ENCODE assay signal across 10 cellular contexts in genomic region chr15:73873889-73874511, GRCh38. TPM values are rescaled to one million over a fixed set of nuclear protein-coding genes. Genes with fewer than 3 reads are reported as not detected.
DNase-seq lines count a peak whose midpoint lies in the region; ATAC-seq, FAIRE-seq and TF ChIP-seq lines count a peak whose summit lies in the region.
"Had no signal": no experiment of that assay in that cellular context is flagged by ENCODE, and none has a peak within 500 bp of the region (broad histone marks: within the 10 kb centered on the region; RNA-seq: fewer than 3 reads in every experiment).

No MANE protein-coding gene starts in this region.

- no peak overlapping the region for H3K4ac ChIP-seq in neuronal stem cell (ENCODE audit: low read length)

- intact Hi-C loops in activated CD4-positive, alpha-beta T cell treated with anti-CD3 and anti-CD28 coated beads for 36 hours (cut with DNase I, micrococcal nuclease): loop anchor here (1.0 to 5.0 kb wide), 5 partner anchors 33 to 91 kb away; partner anchors contain the start of gene LOXL1 (in 1 of the 2)

- H2AFZ ChIP-seq in SK-N-SH (ENCODE audit: low read depth): no peak overlapping the region
- H2AFZ ChIP-seq in neuronal stem cell (ENCODE audit: low read length): no peak overlapping the region

- no peak overlapping the region for H4K91ac ChIP-seq in neuronal stem cell (ENCODE audit: low read depth, low read length, poor library complexity)

- H2BK15ac ChIP-seq in neuronal stem cell (ENCODE audit: low read length): no peak overlapping the region

- in situ Hi-C loops in KBM-7 (cut with MboI; ENCODE audit: low pct_unique_long_range_greater_than_20kb, low sequenced_read_pairs): no loop called here

- peak; percentile 12 for FAIRE-seq in endometrium (lab: Jason Lieb, UNC)
- FAIRE-seq: colon had no signal

- TF ChIP-seq RAD21 in SK-N-SH (IDR thresholded peaks at IDR 0.05; ENCODE audit: low read length): peak; percentile 79

- H3K18ac ChIP-seq in neuronal stem cell (ENCODE audit: low read length): no peak overlapping the region

- no peaks in the 10 kb centered on the region for H3K9me3 Mint-ChIP-seq in activated CD4-positive, alpha-beta T cell treated with anti-CD3 and anti-CD28 coated beads for 36 hours (ENCODE audit: low read depth)

- no peaks in the 10 kb centered on the region for H3K4me1 ChIP-seq in SK-N-SH (ENCODE audit: control insufficient read depth in 1 of 2, insufficient read depth in 2 of 2, low read depth in 1 of 2, low read length in 1 of 2)
- H3K4me1 ChIP-seq in neuronal stem cell (ENCODE audit: control insufficient read depth in 2 of 2, insufficient read depth in 1 of 2, low read depth in 1 of 2, low read length in 2 of 2): no peaks in the 10 kb centered on the region

- no peak overlapping the region for H4K8ac ChIP-seq in neuronal stem cell (ENCODE audit: low read depth, low read length)

- CTCF ChIA-PET in activated CD4-positive, alpha-beta T cell treated with anti-CD3 and anti-CD28 coated beads for 36 hours (lab: Charles Lee): interaction anchor here (0.7 to 4.3 kb wide), 27 partner anchors 9 to 133 kb away, joined by 3 to 70 read pairs (median 4); partner anchors contain the start of gene LOXL1
- CTCF ChIA-PET in SK-N-SH (lab: Yijun Ruan, JAX): interaction anchor here (0.6 to 6.3 kb wide), 52 partner anchors 8 to 579 kb away, joined by 3 to 148 read pairs (median 4); partner anchors contain the start of genes LOXL1 and PML

- H2BK120ac ChIP-seq in neuronal stem cell (ENCODE audit: low read depth, low read length): no peak overlapping the region

- H2BK5ac ChIP-seq in neuronal stem cell (ENCODE audit: low read length): no peak overlapping the region

- no peak overlapping the region for H3K27ac Mint-ChIP-seq in activated CD4-positive, alpha-beta T cell treated with anti-CD3 and anti-CD28 coated beads for 36 hours

- POLR2A ChIA-PET in activated CD4-positive, alpha-beta T cell treated with anti-CD3 and anti-CD28 coated beads for 36 hours (lab: Charles Lee): no interaction called here
- POLR2A ChIA-PET in SK-N-SH (lab: Yijun Ruan, JAX): no interaction called here

- no peaks in the 10 kb centered on the region for H3K36me3 Mint-ChIP-seq in activated CD4-positive, alpha-beta T cell treated with anti-CD3 and anti-CD28 coated beads for 36 hours (ENCODE audit: low read depth)

- H3K79me1 ChIP-seq in neuronal stem cell (ENCODE audit: low read depth, low read length): no peaks in the 10 kb centered on the region

- peak; percentile 71 for TF ChIP-seq CTCF in SK-N-SH (IDR thresholded peaks at IDR 0.05)

- H3K79me2 ChIP-seq in SK-N-SH (ENCODE audit: insufficient read depth): no peaks in the 10 kb centered on the region

- no peaks in the 10 kb centered on the region for H3F3A ChIP-seq in SK-N-SH (replicated peaks; ENCODE audit: insufficient read depth)

- no peak overlapping the region for H3K4me3 Mint-ChIP-seq in activated CD4-positive, alpha-beta T cell treated with anti-CD3 and anti-CD28 coated beads for 36 hours

- no peak overlapping the region for H3K14ac ChIP-seq in neuronal stem cell (ENCODE audit: low read length)

- no peaks in the 10 kb centered on the region for H3K4me1 Mint-ChIP-seq in activated CD4-positive, alpha-beta T cell treated with anti-CD3 and anti-CD28 coated beads for 36 hours

- no peak for ATAC-seq in activated CD4-positive, alpha-beta T cell treated with anti-CD3 and anti-CD28 coated beads for 36 hours
- ATAC-seq in HG02852 (IDR thresholded peaks at IDR 0.05; ENCODE audit: unreplicated experiment) (no peak), GM19328 (IDR thresholded peaks at IDR 0.05; ENCODE audit: unreplicated experiment) (no peak)

- no peak overlapping the region for H3K4me2 ChIP-seq in SK-N-SH
- no peak overlapping the region for H3K4me2 ChIP-seq in neuronal stem cell (ENCODE audit: insufficient read depth, low read length, poor library complexity, severe bottlenecking)

- H3K27ac ChIP-seq in SK-N-SH (ENCODE audit: low read depth in 2 of 2, low read length in 1 of 2): no peak overlapping the region
- H3K27ac ChIP-seq in neuronal stem cell (replicated peaks; ENCODE audit: low read length): no peak overlapping the region

- H3K9ac ChIP-seq in SK-N-SH (no peak overlapping the region), neuronal stem cell (ENCODE audit: low read depth, low read length, poor library complexity) (peak overlapping the region; percentile 65)

- no peaks in the 10 kb centered on the region for H4K20me1 ChIP-seq in SK-N-SH (ENCODE audit: insufficient read depth)

- no peak overlapping the region for H3K23ac ChIP-seq in neuronal stem cell (ENCODE audit: low read depth, low read length, poor library complexity)

- DNase-seq in activated CD4-positive, alpha-beta T cell treated with anti-CD3 and anti-CD28 coated beads for 36 hours: peak; percentile 50
- no peak for DNase-seq in activated CD4-positive, alpha-beta T cell treated with anti-CD3 and anti-CD28 coated beads, Interleukin-2, amount 50 U/mL, for 1 hour
- peak; percentile 81 for DNase-seq in KBM-7
- DNase-seq in SK-N-SH: peak; percentile 55
- DNase-seq in neuronal stem cell (ENCODE audit: low spot score): peak; percentile 41

- H3K9me3 ChIP-seq in SK-N-SH (no peaks in the 10 kb centered on the region), neuronal stem cell (replicated peaks in 1 of 2; ENCODE audit: control insufficient read depth in 2 of 2, insufficient read depth in 1 of 2, low read depth in 1 of 2, low read length in 2 of 2) (no peaks in the 10 kb centered on the region)

- H3K27me3 Mint-ChIP-seq in activated CD4-positive, alpha-beta T cell treated with anti-CD3 and anti-CD28 coated beads for 36 hours: peaks cover 26% of the 10 kb centered on the region

- no peaks in the 10 kb centered on the region for H3K36me3 ChIP-seq in SK-N-SH (replicated peaks in 1 of 2; ENCODE audit: control insufficient read depth in 1 of 2, insufficient read depth in 2 of 2, low read length in 1 of 2)
- H3K36me3 ChIP-seq in neuronal stem cell (replicated peaks in 1 of 2; ENCODE audit: control insufficient read depth in 2 of 2, insufficient read depth in 2 of 2, low read length in 2 of 2): no peaks in the 10 kb centered on the region

- H3K27me3 ChIP-seq in SK-N-SH (ENCODE audit: insufficient read depth): no peaks in the 10 kb centered on the region; the same call in 1 of the 2 replicates
- peaks cover 0 to 18% (median 0%) of the 10 kb centered on the region in 3 experiments for H3K27me3 ChIP-seq in neuronal stem cell (ENCODE audit: control insufficient read depth in 3 of 3, insufficient read depth in 3 of 3, low read depth in 1 of 3, low read length in 3 of 3)

- H3K9me2 ChIP-seq in SK-N-SH: no peaks in the 10 kb centered on the region

- H2BK12ac ChIP-seq in neuronal stem cell (ENCODE audit: low read length): no peak overlapping the region

- WGBS in SK-N-SH (ENCODE audit: low lambda C conversion rate): 42% methylated on average over 6 of the region's 6 CpGs
- no CpG with 5 or more reads among the region's 6 CpGs for WGBS in neuronal stem cell (ENCODE audit: extremely low coverage in 2 of 2, insufficient read length in 2 of 2, insufficient replicate concordance in 1 of 2), 2 donors

- no peak for TF ChIP-seq EP300 in SK-N-SH (IDR thresholded peaks at IDR 0.05; ENCODE audit: borderline replicate concordance in 1 of 2, low read depth in 1 of 2, low read length in 1 of 2)

- no peak overlapping the region; a peak in 1 of 4 replicates for H3K4me3 ChIP-seq in SK-N-SH (ENCODE audit: low read depth in 2 of 2, low read length in 1 of 2)
- no peak overlapping the region for H3K4me3 ChIP-seq in neuronal stem cell (ENCODE audit: low read length in 2 of 2)

- H2AK5ac ChIP-seq in neuronal stem cell (ENCODE audit: low read depth, low read length): no peak overlapping the region

TF ChIP-seq in SK-N-SH, 30 proteins besides CTCF, POLR2A, EP300 and RAD21:
- TF ChIP-seq IRF3 (IDR thresholded peaks at IDR 0.05; ENCODE audit: low read depth, low read length): no peak
- peak; percentile 66 for TF ChIP-seq SMC3 (IDR thresholded peaks at IDR 0.05; ENCODE audit: low read depth, low read length)
- no peak for TF ChIP-seq TAF1 (IDR thresholded peaks at IDR 0.05; ENCODE audit: borderline replicate concordance, low read depth, low read length)
- TF ChIP-seq YY1 (IDR thresholded peaks at IDR 0.05; ENCODE audit: low read depth): no peak
- no peak for TF ChIP-seq FOSL2 (IDR thresholded peaks at IDR 0.05; ENCODE audit: borderline replicate concordance, low read depth)
- no peak for TF ChIP-seq TCF12 (IDR thresholded peaks at IDR 0.05)
- no peak for TF ChIP-seq RCOR1 (IDR thresholded peaks at IDR 0.05; ENCODE audit: low read length)

RNA-seq across cellular contexts. Expression of gene TBC1D21, which starts 0.6 kb away (rescaled TPM):
- not detected for total RNA-seq in activated CD4-positive, alpha-beta T cell treated with anti-CD3 and anti-CD28 coated beads for 36 hours
- not detected in 2 replicates for polyA plus RNA-seq in SK-N-SH (2012; rRNA removed)
- not detected in 2 replicates for polyA plus RNA-seq in SK-N-SH (2012; cell fraction: cytosol; rRNA removed)
- not detected in 2 replicates for polyA plus RNA-seq in SK-N-SH (2012; cell fraction: nucleus; rRNA removed)
- not detected for polyA plus RNA-seq in neuronal stem cell (2013, experiment 1 of 2)
- not detected for polyA plus RNA-seq in neuronal stem cell (2013, experiment 2 of 2)
- total RNA-seq: urinary bladder had no signal
- polyA plus RNA-seq: urinary bladder had no signal

RNA-seq across cellular contexts. Expression of gene LOXL1, which starts 52.3 kb away (rescaled TPM):
- total RNA-seq in activated CD4-positive, alpha-beta T cell treated with anti-CD3 and anti-CD28 coated beads for 36 hours: 1 to 10 TPM; 1.9 to 2.5 TPM
- polyA plus RNA-seq in SK-N-SH (2012; rRNA removed): 37.5 and 50.3 TPM in 2 replicates
- 36.5 and 50.1 TPM in 2 replicates for polyA plus RNA-seq in SK-N-SH (2012; cell fraction: cytosol; rRNA removed)
- 52.4 and 60.2 TPM in 2 replicates for polyA plus RNA-seq in SK-N-SH (2012; cell fraction: nucleus; rRNA removed)
- 67.0 TPM for polyA plus RNA-seq in neuronal stem cell (2013, experiment 1 of 2)
- polyA plus RNA-seq in neuronal stem cell (2013, experiment 2 of 2): 68.3 TPM
